In the genomic region with DNA sequence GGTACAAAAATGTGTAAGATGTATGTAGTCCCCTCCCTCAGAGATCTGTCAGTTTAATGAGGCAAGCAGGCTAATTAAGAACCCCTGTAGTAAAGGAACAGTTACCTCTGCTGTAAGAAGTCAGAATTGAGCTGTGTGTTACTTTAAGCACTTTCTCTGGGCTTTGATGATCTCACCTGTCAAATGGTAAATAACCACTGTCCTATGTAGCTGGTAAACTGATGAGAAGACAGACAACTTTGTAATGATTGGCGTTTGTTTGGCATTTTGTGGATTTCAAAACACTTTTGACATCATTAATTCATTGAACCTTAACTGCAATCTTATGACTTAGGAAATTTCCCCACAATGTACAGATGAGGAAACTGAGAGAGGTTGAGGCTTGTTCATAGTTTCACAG, we compare ENCODE assay signal across 22 cellular contexts. TPM values are rescaled to one million over a fixed set of nuclear protein-coding genes. Genes with fewer than 3 reads are reported as not detected.
A peak's percentile ranks its signal among the peaks of the same experiment; 100 is the strongest.
DNase-seq lines count a peak whose midpoint lies in the region; ATAC-seq and TF ChIP-seq lines count a peak whose summit lies in the region.
"Had no signal": no experiment of that assay in that cellular context is flagged by ENCODE, and none has a peak within 500 bp of the region (broad histone marks: within the 10 kb centered on the region; RNA-seq: fewer than 3 reads in every experiment).

No MANE protein-coding gene starts in this region.

- no peaks in the 10 kb centered on the region for H3K9me3 ChIP-seq in HEK293 (ENCODE audit: control insufficient read depth, insufficient read depth, low read depth, low read length)

- peak overlapping the region; percentile 67 for H3K27ac Mint-ChIP-seq in activated naive CD8-positive, alpha-beta T cell
- H3K27ac Mint-ChIP-seq in activated naive CD8-positive, alpha-beta T cell treated with anti-CD3 and anti-CD28 coated beads for 36 hours = no peak overlapping the region
- peak overlapping the region; percentile 42 for H3K27ac Mint-ChIP-seq in memory B cell
- H3K27ac Mint-ChIP-seq in T-helper 2 cell treated with Interferon-gamma antibody and Interleukin-4, amounts not matched to agents 5 μg/mL and 100 μg/mL, for 36 hours = no peak overlapping the region

- no peaks in the 10 kb centered on the region for H3K36me3 Mint-ChIP-seq in activated naive CD8-positive, alpha-beta T cell
- peaks cover 6% of the 10 kb centered on the region for H3K36me3 Mint-ChIP-seq in activated naive CD8-positive, alpha-beta T cell treated with anti-CD3 and anti-CD28 coated beads for 36 hours
- peaks cover 7% of the 10 kb centered on the region for H3K36me3 Mint-ChIP-seq in memory B cell
- H3K36me3 Mint-ChIP-seq in T-helper 2 cell treated with Interferon-gamma antibody and Interleukin-4, amounts not matched to agents 5 μg/mL and 100 μg/mL, for 36 hours (ENCODE audit: low read depth) = peaks cover 1% of the 10 kb centered on the region

- no peak overlapping the region for H3K4me3 Mint-ChIP-seq in activated naive CD8-positive, alpha-beta T cell
- H3K4me3 Mint-ChIP-seq in activated naive CD8-positive, alpha-beta T cell treated with anti-CD3 and anti-CD28 coated beads for 36 hours = no peak overlapping the region
- no peak overlapping the region for H3K4me3 Mint-ChIP-seq in memory B cell
- H3K4me3 Mint-ChIP-seq in T-helper 2 cell treated with Interferon-gamma antibody and Interleukin-4, amounts not matched to agents 5 μg/mL and 100 μg/mL, for 36 hours = no peak overlapping the region
- H3K4me3 Mint-ChIP-seq: CD14-positive monocyte had no signal

- ATAC-seq in memory B cell (ENCODE audit: low read depth) = no peak
- ATAC-seq: HCT116 had no signal

- no peak overlapping the region for H3K4me3 ChIP-seq in HEK293 (ENCODE audit: low read depth, low read length)
- H3K4me3 ChIP-seq: SK-N-MC had no signal

- no peaks in the 10 kb centered on the region for H3K9me3 Mint-ChIP-seq in activated naive CD8-positive, alpha-beta T cell (ENCODE audit: low read depth)
- H3K9me3 Mint-ChIP-seq in activated naive CD8-positive, alpha-beta T cell treated with anti-CD3 and anti-CD28 coated beads for 36 hours = no peaks in the 10 kb centered on the region
- H3K9me3 Mint-ChIP-seq in memory B cell = no peaks in the 10 kb centered on the region
- H3K9me3 Mint-ChIP-seq in T-helper 2 cell treated with Interferon-gamma antibody and Interleukin-4, amounts not matched to agents 5 μg/mL and 100 μg/mL, for 36 hours = no peaks in the 10 kb centered on the region
- H3K9me3 Mint-ChIP-seq: CD14-positive monocyte had no signal

- no peak for DNase-seq in activated naive CD8-positive, alpha-beta T cell treated with anti-CD3 and anti-CD28 coated beads for 36 hours
- no peak for DNase-seq in memory B cell (ENCODE audit: low spot score in 2 of 2)
- no peak for DNase-seq in stimulated activated CD4-positive, alpha-beta T cell treated with anti-CD3 and anti-CD28 coated beads, Interleukin-4, amount 100 ng/mL, for 1 hour
- no peak for DNase-seq in T-helper 2 cell treated with Interferon-gamma antibody and Interleukin-4, amounts not matched to agents 5 μg/mL and 100 μg/mL, for 36 hours (ENCODE audit: low spot score)
- no peak for DNase-seq in GM10266 (ENCODE audit: extremely low spot score)
- DNase-seq: DND-41; IMR-90; NCI-H1105; NCI-H146; NCI-H2029 treated with DMSO at 0.1 percent for 48 hours; NCI-H2171; NCI-H345; NCI-H524; NCI-H774; NK-92 treated with Interleukin-12 subunit alpha and Interleukin-12 subunit beta, amount 100 ng/mL, for 24 hours; SHP77 treated with DMSO at 0.1 percent for 48 hours had no signal

- H3K27me3 Mint-ChIP-seq in activated naive CD8-positive, alpha-beta T cell = no peaks in the 10 kb centered on the region
- no peaks in the 10 kb centered on the region for H3K27me3 Mint-ChIP-seq in activated naive CD8-positive, alpha-beta T cell treated with anti-CD3 and anti-CD28 coated beads for 36 hours
- no peaks in the 10 kb centered on the region for H3K27me3 Mint-ChIP-seq in memory B cell
- H3K27me3 Mint-ChIP-seq in T-helper 2 cell treated with Interferon-gamma antibody and Interleukin-4, amounts not matched to agents 5 μg/mL and 100 μg/mL, for 36 hours (ENCODE audit: low read depth) = no peaks in the 10 kb centered on the region

- CTCF ChIA-PET in HEK293 (lab: Yijun Ruan, JAX) = no interaction called here

- H3K27ac ChIP-seq in HEK293 (ENCODE audit: extremely low read depth, low read depth, low read length) = no peak overlapping the region
- H3K27ac ChIP-seq: RWPE1, SK-N-MC had no signal

- H3K4me1 Mint-ChIP-seq in activated naive CD8-positive, alpha-beta T cell (ENCODE audit: low read depth) = peaks cover 76% of the 10 kb centered on the region
- H3K4me1 Mint-ChIP-seq in activated naive CD8-positive, alpha-beta T cell treated with anti-CD3 and anti-CD28 coated beads for 36 hours = peaks cover 56% of the 10 kb centered on the region
- H3K4me1 Mint-ChIP-seq in memory B cell = peaks cover 49% of the 10 kb centered on the region
- peaks cover 7% of the 10 kb centered on the region for H3K4me1 Mint-ChIP-seq in T-helper 2 cell treated with Interferon-gamma antibody and Interleukin-4, amounts not matched to agents 5 μg/mL and 100 μg/mL, for 36 hours (ENCODE audit: low read depth)

- H3K36me3 ChIP-seq in HEK293 (ENCODE audit: control insufficient read depth in 2 of 2, insufficient read depth in 1 of 2, low read length in 2 of 2) = no peaks in the 10 kb centered on the region

- peaks cover 6% of the 10 kb centered on the region; the same call in 1 of the 2 replicates for H3K4me1 ChIP-seq in HEK293 (ENCODE audit: control insufficient read depth, insufficient read depth, low read length)

- POLR2A ChIA-PET in HEK293 (lab: Yijun Ruan, JAX) = no interaction called here

- no peak for TF ChIP-seq CTCF in HEK293 (tag by site-specific recombination; IDR thresholded peaks at IDR 0.05)
- TF ChIP-seq CTCF in GM10266 (IDR thresholded peaks at IDR 0.05; ENCODE audit: control insufficient read depth, insufficient read depth, low read depth, missing control alignments) = no peak

TF ChIP-seq in HEK293, 187 proteins besides CTCF, POLR2A, EP300 and RAD21:
- TF ChIP-seq ZNF660 (tag by site-specific recombination; IDR thresholded peaks at IDR 0.05) (peak; percentile 96), IKZF3 (tag by site-specific recombination; IDR thresholded peaks at IDR 0.05) (no peak)

RNA-seq across cellular contexts. Expression of gene RALY, which starts 55.7 kb away (rescaled TPM):
- 100 to 1,000 TPM; 147 to 148 TPM for total RNA-seq in activated naive CD8-positive, alpha-beta T cell treated with anti-CD3 and anti-CD28 coated beads for 36 hours

Comparison
In these comparisons a context has a peak if more than half of its experiments do, and no peak if none do; other contexts are left out.
1. H3K27ac Mint-ChIP-seq: peak in activated naive CD8-positive, alpha-beta T cell (single experiment) and memory B cell (single experiment); none in activated naive CD8-positive, alpha-beta T cell treated with anti-CD3 and anti-CD28 coated beads for 36 hours (single experiment) and T-helper 2 cell treated with Interferon-gamma antibody and Interleukin-4, amounts not matched to agents 5 μg/mL and 100 μg/mL, for 36 hours (single experiment).